In the genomic region with DNA sequence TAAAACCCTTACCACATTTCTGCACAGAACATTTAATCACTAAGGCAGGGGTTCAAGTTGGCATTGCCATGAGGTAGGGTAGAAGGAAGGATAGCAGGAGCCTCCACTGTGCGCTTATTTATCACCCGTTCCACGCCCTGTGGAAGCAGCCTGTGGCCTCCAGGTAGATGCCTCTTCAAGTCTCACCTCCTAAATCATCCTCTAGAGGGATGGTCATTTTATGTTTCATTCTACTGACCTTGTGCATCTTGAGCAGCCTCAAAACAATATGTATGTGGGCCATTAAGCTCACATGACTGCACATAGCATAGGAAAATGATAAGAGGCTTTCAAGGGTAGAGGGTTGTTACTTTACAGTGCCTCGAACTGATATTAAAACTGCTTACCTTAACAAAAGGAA, we compare ENCODE assay signal across 22 cellular contexts.
"Had no signal": no experiment of that assay in that cellular context is flagged by ENCODE, and none has a peak within 500 bp of the region (broad histone marks: within the 10 kb centered on the region; RNA-seq: fewer than 3 reads in every experiment).

No MANE protein-coding gene starts in this region.

- H3K27ac ChIP-seq: adrenal gland, colonic mucosa, neutrophil, pancreas, right lobe of liver, stomach had no signal

- H3K36me3 ChIP-seq: adrenal gland, colonic mucosa, neutrophil, pancreas, right lobe of liver, stomach had no signal

- ATAC-seq: activated naive CD4-positive, alpha-beta T cell treated with anti-CD3 and anti-CD28 coated beads, Interleukin-2, amount 50 U/mL, for 72 hours; naive thymus-derived CD8-positive, alpha-beta T cell; pancreas; right lobe of liver; stimulated activated effector memory CD8-positive, alpha-beta T cell treated with anti-CD3 and anti-CD28 coated beads, Interleukin-12 subunit alpha, Interleukin-12 subunit beta, amount 100 ng/mL, for 72 hours had no signal

- H3K27me3 ChIP-seq: adrenal gland, colonic mucosa, neutrophil, pancreas, right lobe of liver, stomach had no signal

- H3K9me3 ChIP-seq: adrenal gland, colonic mucosa, neutrophil, pancreas, right lobe of liver, stomach had no signal

- H3K4me1 ChIP-seq: adrenal gland, colonic mucosa, pancreas, right lobe of liver, stomach had no signal

- H3K4me3 ChIP-seq: adrenal gland, colonic mucosa, pancreas, right lobe of liver, stomach had no signal

- DNase-seq: activated CD4-positive, alpha-beta memory T cell treated with anti-CD3 and anti-CD28 coated beads for 36 hours; activated CD4-positive, alpha-beta T cell treated with anti-CD3 and anti-CD28 coated beads for 4 hours; activated gamma-delta T cell treated with Interleukin-2 at 50 U/mL for 16 hours; activated T-cell treated with anti-CD3 and anti-CD28 coated beads for 4 hours; adrenal gland; central memory CD4-positive, alpha-beta T cell; colonic mucosa; erythroblast; head of caudate nucleus; kidney glomerular epithelial cell; naive thymus-derived CD8-positive, alpha-beta T cell; pancreas; right lobe of liver; small intestine; stimulated activated CD4-positive, alpha-beta T cell treated with anti-CD3 and anti-CD28 coated beads, Interleukin-4, amount 100 ng/mL, for 1 hour; stomach; SW 1271; T-helper 2 cell; trophoblast cell had no signal
